1 cellular context compared by ENCODE assay signal in the genomic region with DNA sequence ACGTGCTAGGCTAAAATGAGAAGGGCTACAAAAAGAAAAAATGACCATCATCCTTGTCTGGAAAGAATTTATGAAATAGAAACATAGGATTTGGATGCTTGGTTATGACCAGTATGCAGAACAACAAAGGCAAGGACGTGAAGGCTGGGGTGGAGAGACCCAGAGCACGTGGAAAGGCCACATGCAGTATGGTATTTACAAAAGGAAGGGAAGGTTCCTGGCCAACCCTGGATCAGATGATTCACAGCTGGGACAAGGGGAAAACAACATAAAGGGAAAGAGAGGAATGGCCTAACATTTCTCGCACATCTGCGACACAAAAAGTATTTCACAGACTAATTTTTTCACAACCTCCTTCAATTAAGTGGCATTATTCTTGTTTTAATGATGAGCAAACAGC.
TF ChIP-seq lines count a peak whose summit lies in the region.

No MANE protein-coding gene starts in this region.

TF ChIP-seq in endothelial cell of umbilical vein, 7 proteins besides CTCF, POLR2A, EP300 and RAD21:
- TF ChIP-seq POLR2AphosphoS5 (IDR thresholded peaks at IDR 0.05; ENCODE audit: insufficient read depth, low read depth, low read length): peak; percentile 67
- peak; percentile 97 for TF ChIP-seq MYC (IDR thresholded peaks at IDR 0.05; ENCODE audit: low read depth, low read length)
- TF ChIP-seq EZH2 (IDR thresholded peaks at IDR 0.05; ENCODE audit: borderline replicate concordance, low read depth, low read length, severe bottlenecking): no peak
- TF ChIP-seq, protein P1, sequence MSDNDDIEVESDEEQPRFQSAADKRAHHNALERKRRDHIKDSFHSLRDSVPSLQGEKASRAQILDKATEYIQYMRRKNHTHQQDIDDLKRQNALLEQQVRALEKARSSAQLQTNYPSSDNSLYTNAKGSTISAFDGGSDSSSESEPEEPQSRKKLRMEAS (IDR thresholded peaks at IDR 0.05; ENCODE audit: insufficient read depth, insufficient read length): peak; percentile 96
- peak; percentile 46 for TF ChIP-seq JUN (IDR thresholded peaks at IDR 0.05; ENCODE audit: borderline replicate concordance, insufficient read depth, insufficient read length, low read depth)
- no peak for TF ChIP-seq GATA2 (IDR thresholded peaks at IDR 0.05; ENCODE audit: insufficient read depth, insufficient read length, low read depth, low read length)
- TF ChIP-seq FOS (IDR thresholded peaks at IDR 0.05; ENCODE audit: borderline replicate concordance, insufficient read depth, low read length): peak; percentile 62
